19 cellular contexts compared by ENCODE assay signal in genomic region chr2:84944257-84944909, GRCh38. TPM values are rescaled to one million over a fixed set of nuclear protein-coding genes. Genes with fewer than 3 reads are reported as not detected.
DNase-seq lines count a peak whose midpoint lies in the region; ATAC-seq, FAIRE-seq and TF ChIP-seq lines count a peak whose summit lies in the region.
"Had no signal": no experiment of that assay in that cellular context is flagged by ENCODE, and none has a peak within 500 bp of the region (broad histone marks: within the 10 kb centered on the region; RNA-seq: fewer than 3 reads in every experiment).

No MANE protein-coding gene starts in this region.

- no peak for TF ChIP-seq EP300 in GM12878 (IDR thresholded peaks at IDR 0.05; ENCODE audit: borderline replicate concordance in 1 of 2, control insufficient read depth in 1 of 2, low read depth in 2 of 2, low read length in 2 of 2)

- peaks cover 10% of the 10 kb centered on the region for H3K36me3 Mint-ChIP-seq in stimulated activated naive CD8-positive, alpha-beta T cell treated with anti-CD3 and anti-CD28 coated beads, Interleukin-15, Interleukin-2, amounts not matched to agents 100 ng/mL and 50 ng/mL, for 24 hours (ENCODE audit: low read depth)

- peak overlapping the region; percentile 67 for H3K4me3 Mint-ChIP-seq in stimulated activated naive CD8-positive, alpha-beta T cell treated with anti-CD3 and anti-CD28 coated beads, Interleukin-15, Interleukin-2, amounts not matched to agents 100 ng/mL and 50 ng/mL, for 24 hours
- peak overlapping the region; percentile 22 to 63 for H3K4me3 Mint-ChIP-seq in stimulated activated naive CD8-positive, alpha-beta T cell treated with anti-CD3 and anti-CD28 coated beads, Interleukin-15, amount 100 ng/mL, for 72 hours

- 0 out of 2 replicates have a peak, but pooled peaks have one; percentile 19 for TF ChIP-seq POLR2A in GM12878 (IDR thresholded peaks at IDR 0.05; ENCODE audit: low read depth, low read length)

- CTCF ChIA-PET in RWPE1 (lab: Yijun Ruan, JAX), result interaction anchor here (0.7 to 4.7 kb wide), 3 partner anchors 14 to 32 kb away, joined by 3 to 20 read pairs (median 7); no protein-coding TSS in a partner anchor
- CTCF ChIA-PET in GM12878 (lab: Yijun Ruan, JAX), result interaction anchor here (1.0 to 11.7 kb wide), 11 partner anchors 13 to 76 kb away, joined by 3 to 275 read pairs (median 11); no protein-coding TSS in a partner anchor

- H3K27ac Mint-ChIP-seq in stimulated activated naive CD8-positive, alpha-beta T cell treated with anti-CD3 and anti-CD28 coated beads, Interleukin-15, Interleukin-2, amounts not matched to agents 100 ng/mL and 50 ng/mL, for 24 hours, result peak overlapping the region; percentile 99
- peak overlapping the region; percentile 71 to 79 for H3K27ac Mint-ChIP-seq in stimulated activated naive CD8-positive, alpha-beta T cell treated with anti-CD3 and anti-CD28 coated beads, Interleukin-15, amount 100 ng/mL, for 72 hours

- ATAC-seq in stimulated activated naive CD8-positive, alpha-beta T cell treated with anti-CD3 and anti-CD28 coated beads, Interleukin-15, Interleukin-2, amounts not matched to agents 100 U/mL and 50 U/mL, for 24 hours, result no peak
- ATAC-seq in GM12878, result peak; percentile 7
- ATAC-seq in stimulated activated naive CD8-positive, alpha-beta T cell treated with anti-CD3 and anti-CD28 coated beads, Interleukin-15, amount 100 ng/mL, for 72 hours, result no peak

- H3K4me3 ChIP-seq in GM12878, result peak overlapping the region; percentile 86
- H3K4me3 ChIP-seq: adrenal gland, cardiac muscle cell, left ventricle myocardium inferior, skin epidermis, thoracic aorta had no signal

- H3K79me2 ChIP-seq in GM12878 (ENCODE audit: control insufficient read depth, insufficient read depth, low read length), result peaks cover 60% of the 10 kb centered on the region
- H3K79me2 ChIP-seq: parathyroid adenoma had no signal

- no peaks in the 10 kb centered on the region for H3K27me3 ChIP-seq in GM12878 (replicated peaks in 1 of 2; ENCODE audit: control insufficient read depth in 2 of 2, insufficient read depth in 2 of 2, low read length in 1 of 2)
- H3K27me3 ChIP-seq: adrenal gland, cardiac muscle cell had no signal

- no peaks in the 10 kb centered on the region for H3K9me3 ChIP-seq in GM12878 (replicated peaks; ENCODE audit: control insufficient read depth, insufficient read depth, low read length)
- H3K9me3 ChIP-seq: adrenal gland, left ventricle myocardium inferior, thoracic aorta had no signal

- peak overlapping the region; percentile 92 for H3K9ac ChIP-seq in GM12878 (ENCODE audit: control insufficient read depth, insufficient read depth, low read length)
- H3K9ac ChIP-seq: KMS-11, parathyroid adenoma had no signal

- no peak for TF ChIP-seq CTCF in RWPE1 (conservative IDR thresholded peaks at IDR 0.05; ENCODE audit: low read depth)
- TF ChIP-seq CTCF in GM12878 (IDR thresholded peaks at IDR 0.05 in 2 of 3, conservative IDR thresholded peaks at IDR 0.05 in 1 of 3; ENCODE audit: control insufficient read depth in 2 of 3, extremely low read depth in 1 of 3, insufficient read depth in 1 of 3, low read depth in 3 of 3, low read length in 3 of 3), result no peak

- TF ChIP-seq RAD21 in GM12878 (IDR thresholded peaks at IDR 0.05; ENCODE audit: insufficient read depth, low read depth, low read length), result no peak

- no peak for DNase-seq in stimulated activated naive CD8-positive, alpha-beta T cell treated with anti-CD3 and anti-CD28 coated beads, Interleukin-15, Interleukin-2, amounts not matched to agents 100 U/mL and 50 U/mL, for 24 hours
- DNase-seq in RWPE1 (ENCODE audit: low spot score), result no peak
- no peak for DNase-seq in GM12878 (ENCODE audit: low read depth, low spot score)
- DNase-seq in stimulated activated naive CD8-positive, alpha-beta T cell treated with anti-CD3 and anti-CD28 coated beads, Interleukin-15, amount 100 ng/mL, for 72 hours, result no peak
- DNase-seq in SW480 (ENCODE audit: low spot score), result no peak
- no peak for DNase-seq in HTR-8/SVneo (ENCODE audit: insufficient read length, low spot score)
- no peak for DNase-seq in OCI-M1 (lab: John Stamatoyannopoulos, UW)
- DNase-seq: adrenal gland; left ventricle myocardium inferior; NCI-H1105; NCI-H774; stimulated activated CD4-positive, alpha-beta T cell treated with anti-CD3 and anti-CD28 coated beads, Interleukin-4, amount 100 ng/mL, for 1 hour; WERI-Rb-1 had no signal

- RAD21 ChIA-PET in GM12878 (lab: Charles Lee; ENCODE audit: unreplicated experiment), result interaction anchor here (0.5 to 10.8 kb wide), 16 partner anchors 13 to 447 kb away, joined by 3 to 300 read pairs (median 4); partner anchors contain the start of genes KCMF1 and TGOLN2

- H3K4me1 ChIP-seq in GM12878 (ENCODE audit: control insufficient read depth, insufficient read depth, low read length), result peaks cover 49% of the 10 kb centered on the region
- H3K4me1 ChIP-seq: adrenal gland, left ventricle myocardium inferior, parathyroid adenoma had no signal

- POLR2A ChIA-PET in RWPE1 (lab: Yijun Ruan, JAX; ENCODE audit: low non-redundant PET), result no interaction called here
- POLR2A ChIA-PET in GM12878 (lab: Charles Lee), result interaction anchor here (0.6 to 14.1 kb wide), 11 partner anchors 10 to 383 kb away, joined by 3 to 265 read pairs (median 6); partner anchors contain the start of genes KCMF1, TGOLN2 and TMSB10

- no peaks in the 10 kb centered on the region for H4K20me1 ChIP-seq in GM12878 (ENCODE audit: control insufficient read depth, insufficient read depth)

- H2AFZ ChIP-seq in GM12878 (ENCODE audit: control insufficient read depth, low read depth, low read length), result no peak overlapping the region
- H2AFZ ChIP-seq: parathyroid adenoma had no signal

- SMC1A ChIA-PET in GM12878 (lab: Charles Lee; ENCODE audit: uncharacterized antibody, unreplicated experiment), result interaction anchor here (0.6 to 22.1 kb wide), 17 partner anchors 9 to 322 kb away, joined by 3 to 378 read pairs (median 4); partner anchors contain the start of gene KCMF1

- H3K9me3 Mint-ChIP-seq in stimulated activated naive CD8-positive, alpha-beta T cell treated with anti-CD3 and anti-CD28 coated beads, Interleukin-15, Interleukin-2, amounts not matched to agents 100 ng/mL and 50 ng/mL, for 24 hours, result no peaks in the 10 kb centered on the region
- no peaks in the 10 kb centered on the region for H3K9me3 Mint-ChIP-seq in stimulated activated naive CD8-positive, alpha-beta T cell treated with anti-CD3 and anti-CD28 coated beads, Interleukin-15, amount 100 ng/mL, for 72 hours

- H3K27me3 Mint-ChIP-seq in stimulated activated naive CD8-positive, alpha-beta T cell treated with anti-CD3 and anti-CD28 coated beads, Interleukin-15, Interleukin-2, amounts not matched to agents 100 ng/mL and 50 ng/mL, for 24 hours, result no peaks in the 10 kb centered on the region
- H3K27me3 Mint-ChIP-seq in stimulated activated naive CD8-positive, alpha-beta T cell treated with anti-CD3 and anti-CD28 coated beads, Interleukin-15, amount 100 ng/mL, for 72 hours, result no peaks in the 10 kb centered on the region

- H3K4me1 Mint-ChIP-seq in stimulated activated naive CD8-positive, alpha-beta T cell treated with anti-CD3 and anti-CD28 coated beads, Interleukin-15, Interleukin-2, amounts not matched to agents 100 ng/mL and 50 ng/mL, for 24 hours (ENCODE audit: low read depth), result peaks cover 76% of the 10 kb centered on the region
- H3K4me1 Mint-ChIP-seq in stimulated activated naive CD8-positive, alpha-beta T cell treated with anti-CD3 and anti-CD28 coated beads, Interleukin-15, amount 100 ng/mL, for 72 hours, result peaks cover 74% of the 10 kb centered on the region

- BruUV-seq in GM12878 (replicated peaks; lab: Mats Ljungman, UMichigan), result no TSS peak

- no peaks in the 10 kb centered on the region; a peak in 1 of 4 replicates for H3K36me3 ChIP-seq in GM12878 (ENCODE audit: control insufficient read depth in 2 of 2, insufficient read depth in 2 of 2, low read length in 1 of 2)
- H3K36me3 ChIP-seq: adrenal gland, cardiac muscle cell, left ventricle myocardium inferior, thoracic aorta, WERI-Rb-1 had no signal

- WGBS in GM12878 (ENCODE audit: insufficient coverage, insufficient replicate concordance, low lambda C conversion rate, missing lambda C conversion rate), result 83% methylated on average over 9 of the region's 9 CpGs

- in situ Hi-C loops in GM12878 (cut with MboI), result loop anchor here (25.0 kb wide), 1 partner anchor 1493 kb away; the partner anchor contains the start of gene KDM3A

- H3K4me2 ChIP-seq in GM12878 (ENCODE audit: control insufficient read depth, insufficient read depth), result peak overlapping the region; percentile 80
- H3K4me2 ChIP-seq: KMS-11 had no signal

- intact Hi-C loops in GM12878 (cut with micrococcal nuclease; ENCODE audit: unreplicated experiment), result loop anchor here (5.0 kb wide), 1 partner anchor 68 kb away; no protein-coding TSS in a partner anchor

- no peak for FAIRE-seq in GM12878 (lab: Jason Lieb, UNC)
- FAIRE-seq in HTR-8/SVneo (lab: Jason Lieb, UNC), result no peak

- H3K27ac ChIP-seq in RWPE1, result peak overlapping the region; percentile 42
- peak overlapping the region; percentile 100 for H3K27ac ChIP-seq in GM12878 (ENCODE audit: control insufficient read depth, insufficient read depth)
- H3K27ac ChIP-seq: adrenal gland, cardiac muscle cell, KMS-11, left ventricle myocardium inferior, parathyroid adenoma, thoracic aorta, WERI-Rb-1 had no signal

RNA-seq across cellular contexts. Expression of gene KCMF1, which starts 26.6 kb away (rescaled TPM):
- 33.2 and 42.8 TPM in 2 replicates for total RNA-seq in GM12878 (2013; cell fraction: nucleolus; rRNA removed)
- total RNA-seq in GM12878 (2014; rRNA removed) (38.8 and 45.1 TPM in 2 replicates), GM12878 (2014; rRNA removed; fragmentation: Illumina TruSeq; extraction: Trizol) (48.2 and 51.8 TPM in 2 replicates), GM12878 (2021) (77.1 and 82.5 TPM in 2 replicates)
- polyA plus RNA-seq in GM12878 (2011; ENCODE audit: low read depth), result 20.8 TPM
- polyA plus RNA-seq in GM12878 (2011; rRNA removed) (124 and 137 TPM in 2 replicates), GM12878 (2014; fragmentation: Illumina TruSeq; extraction: Trizol) (48.2 and 72.3 TPM in 2 replicates), GM12878 (2014; fragmentation: Nextera tagmentation; extraction: Ambion mirVana) (1 to 10 TPM; 8.4 to 9.8 TPM), GM12878 (2014; rRNA removed) (43.1 and 47.1 TPM in 2 replicates), GM12878 (2016; fragmentation: Nextera tagmentation; extraction: Ambion mirVana) (10 to 100 TPM; 27.2 to 30.6 TPM)
- polyA plus RNA-seq in GM12878 (2011; cell fraction: cytosol; rRNA removed), result 57.2 and 79.4 TPM in 2 replicates
- polyA plus RNA-seq in GM12878 (2011; cell fraction: nucleus; rRNA removed), result 49.0 and 62.0 TPM in 2 replicates
- polyA plus RNA-seq in GM12878 (2012), result 39.3 and 61.9 TPM in 2 replicates
- 67.5 and 162 TPM in 2 replicates for polyA minus RNA-seq in GM12878 (2011; rRNA and poly(A)+ RNA removed)
- polyA minus RNA-seq in GM12878 (2011; cell fraction: cytosol; rRNA and poly(A)+ RNA removed), result 26.2 and 45.2 TPM in 2 replicates
- 12.5 and 16.6 TPM in 2 replicates for polyA minus RNA-seq in GM12878 (2011; cell fraction: nucleus; rRNA and poly(A)+ RNA removed)

RNA-seq across cellular contexts. Expression of gene TMSB10, which starts 38.9 kb away (rescaled TPM):
- 67.1 and 76.3 TPM in 2 replicates for total RNA-seq in GM12878 (2013; cell fraction: nucleolus; rRNA removed)
- 3,507 and 4,221 TPM in 2 replicates for total RNA-seq in GM12878 (2014; rRNA removed)
- 4,753 and 4,822 TPM in 2 replicates for total RNA-seq in GM12878 (2014; rRNA removed; fragmentation: Illumina TruSeq; extraction: Trizol)
- total RNA-seq in GM12878 (2021), result 2,058 and 2,139 TPM in 2 replicates
- polyA plus RNA-seq in GM12878 (2011; ENCODE audit: low read depth), result 6,013 TPM
- polyA plus RNA-seq in GM12878 (2011; rRNA removed), result 1,406 and 1,750 TPM in 2 replicates
- 3,271 and 3,283 TPM in 2 replicates for polyA plus RNA-seq in GM12878 (2011; cell fraction: cytosol; rRNA removed)
- polyA plus RNA-seq in GM12878 (2011; cell fraction: nucleus; rRNA removed), result 1,725 and 2,378 TPM in 2 replicates
- 2,269 and 3,344 TPM in 2 replicates for polyA plus RNA-seq in GM12878 (2012)
- 3,467 and 4,619 TPM in 2 replicates for polyA plus RNA-seq in GM12878 (2014; fragmentation: Illumina TruSeq; extraction: Trizol)
- polyA plus RNA-seq in GM12878 (2014; fragmentation: Nextera tagmentation; extraction: Ambion mirVana), result 1,000 to 10,000 TPM; 2,817 to 3,116 TPM
- 3,894 and 4,860 TPM in 2 replicates for polyA plus RNA-seq in GM12878 (2014; rRNA removed)
- 1,000 to 10,000 TPM; 3,322 to 3,441 TPM for polyA plus RNA-seq in GM12878 (2016; fragmentation: Nextera tagmentation; extraction: Ambion mirVana)
- 292 and 578 TPM in 2 replicates for polyA minus RNA-seq in GM12878 (2011; rRNA and poly(A)+ RNA removed)
- 348 and 356 TPM in 2 replicates for polyA minus RNA-seq in GM12878 (2011; cell fraction: cytosol; rRNA and poly(A)+ RNA removed)
- 66.1 and 66.3 TPM in 2 replicates for polyA minus RNA-seq in GM12878 (2011; cell fraction: nucleus; rRNA and poly(A)+ RNA removed)
